In the genomic region with DNA sequence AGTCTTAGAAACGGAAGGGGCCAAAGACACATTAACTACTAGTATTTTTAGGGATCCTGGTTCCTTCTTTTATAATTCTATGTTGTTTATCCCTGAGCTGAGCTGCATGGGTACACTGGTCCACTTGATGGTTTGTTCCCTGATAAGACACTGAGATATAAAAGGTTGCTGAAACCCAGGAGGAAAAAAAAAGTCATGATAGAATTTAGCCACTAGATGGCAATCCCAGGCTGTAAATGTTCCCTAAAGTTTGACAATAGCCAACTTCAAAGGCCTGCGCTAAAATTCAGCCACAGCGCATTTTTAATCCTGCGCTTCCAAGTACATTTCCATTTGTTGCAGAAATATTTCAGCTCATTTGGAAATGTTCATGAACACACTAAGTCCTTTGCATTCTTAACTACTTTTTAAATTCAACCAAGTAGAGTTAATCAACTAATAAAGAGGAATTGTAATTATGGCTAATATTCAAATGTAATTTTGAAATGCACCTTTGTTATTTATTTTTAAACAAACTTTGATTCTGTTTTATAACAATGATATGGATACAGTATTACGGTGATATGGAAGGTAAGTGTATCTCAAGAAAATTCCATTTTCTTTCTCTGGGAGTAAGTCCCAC, we compare ENCODE assay signal across 8 cellular contexts.
DNase-seq lines count a peak whose midpoint lies in the region; ATAC-seq, FAIRE-seq and TF ChIP-seq lines count a peak whose summit lies in the region.

No MANE protein-coding gene starts in this region.

- peak; percentile 61 to 63 for TF ChIP-seq RAD21 in A549 (conservative IDR thresholded peaks at IDR 0.05 in 1 of 2, IDR thresholded peaks at IDR 0.05 in 1 of 2)

- H3K4me3 Mint-ChIP-seq in activated CD4-positive, alpha-beta memory T cell treated with anti-CD3 and anti-CD28 coated beads, Interleukin-2, amount 10 ng/mL, durations not matched to agents 7 days and 5 days = no peak overlapping the region

- TF ChIP-seq POLR2A in A549 (IDR thresholded peaks at IDR 0.05; ENCODE audit: low read length) = no peak

- ATAC-seq in A549 = peak; percentile 51 to 66; a peak in 3 of 6 replicates

- POLR2A ChIA-PET in A549 (lab: Yijun Ruan, JAX) = no interaction called here
- POLR2A ChIA-PET in activated CD4-positive, alpha-beta memory T cell treated with anti-CD3 and anti-CD28 coated beads, Interleukin-2, amount 10 ng/mL, durations not matched to agents 7 days and 5 days (lab: Charles Lee) = no interaction called here

- FAIRE-seq in A549 (lab: Jason Lieb, UNC) = no peak

- H3K9me3 Mint-ChIP-seq in activated CD4-positive, alpha-beta memory T cell treated with anti-CD3 and anti-CD28 coated beads, Interleukin-2, amount 10 ng/mL, durations not matched to agents 7 days and 5 days = no peaks in the 10 kb centered on the region

- H4K20me1 ChIP-seq in SU-DHL-6 (ENCODE audit: low read depth, low read length) = no peaks in the 10 kb centered on the region

- CTCF ChIA-PET in A549 (lab: Yijun Ruan, JAX) = interaction anchor here (0.6 to 2.0 kb wide), 16 partner anchors 9 to 721 kb away, joined by 3 to 9 read pairs (median 6); no protein-coding TSS in a partner anchor
- CTCF ChIA-PET in activated CD4-positive, alpha-beta memory T cell treated with anti-CD3 and anti-CD28 coated beads, Interleukin-2, amount 10 ng/mL, durations not matched to agents 7 days and 5 days (lab: Charles Lee) = interaction anchor here (1.0 to 1.5 kb wide), 2 partner anchors 605 to 727 kb away, joined by 3 to 4 read pairs; no protein-coding TSS in a partner anchor

- H3K27ac Mint-ChIP-seq in activated CD4-positive, alpha-beta memory T cell treated with anti-CD3 and anti-CD28 coated beads, Interleukin-2, amount 10 ng/mL, durations not matched to agents 7 days and 5 days = no peak overlapping the region

- no peaks in the 10 kb centered on the region for H3K4me1 ChIP-seq in A549

- TF ChIP-seq EP300 in A549 (IDR thresholded peaks at IDR 0.05) = no peak

- peak; percentile 60 for TF ChIP-seq CTCF in A549 (IDR thresholded peaks at IDR 0.05)
- peak; percentile 59 for TF ChIP-seq CTCF in GM12872 (IDR thresholded peaks at IDR 0.05; ENCODE audit: insufficient read depth, low read depth, low read length)
- peak; percentile 44 for TF ChIP-seq CTCF in SU-DHL-6 (IDR thresholded peaks at IDR 0.05; ENCODE audit: insufficient read depth, low read length, poor library complexity, severe bottlenecking)

- H3K36me3 ChIP-seq in SU-DHL-6 (ENCODE audit: low read length) = no peaks in the 10 kb centered on the region

- 37% methylated on average over 5 of the region's 5 CpGs for WGBS in A549 (ENCODE audit: missing lambda C conversion rate)

- H3K9me3 ChIP-seq in A549 = no peaks in the 10 kb centered on the region
- H3K9me3 ChIP-seq in SU-DHL-6 (ENCODE audit: insufficient read depth, low read length) = no peaks in the 10 kb centered on the region

- H3K36me3 Mint-ChIP-seq in activated CD4-positive, alpha-beta memory T cell treated with anti-CD3 and anti-CD28 coated beads, Interleukin-2, amount 10 ng/mL, durations not matched to agents 7 days and 5 days (ENCODE audit: low read depth) = no peaks in the 10 kb centered on the region

- H3K4me1 Mint-ChIP-seq in activated CD4-positive, alpha-beta memory T cell treated with anti-CD3 and anti-CD28 coated beads, Interleukin-2, amount 10 ng/mL, durations not matched to agents 7 days and 5 days = no peaks in the 10 kb centered on the region

- no peaks in the 10 kb centered on the region for H3F3A ChIP-seq in SU-DHL-6 (ENCODE audit: insufficient read depth)

- H3K4me2 ChIP-seq in A549 (no peak overlapping the region), SU-DHL-6 (ENCODE audit: low read depth, low read length, poor library complexity, severe bottlenecking) (no peak overlapping the region)

- no peak overlapping the region for H3K9ac ChIP-seq in SU-DHL-6 (ENCODE audit: low read length)

- H3K27ac ChIP-seq in A549 (no peak overlapping the region), SU-DHL-6 (ENCODE audit: low read depth, low read length) (no peak overlapping the region)

- H3K4me3 ChIP-seq in A549 (no peak overlapping the region), SU-DHL-6 (ENCODE audit: insufficient read depth, low read length, poor library complexity, severe bottlenecking) (no peak overlapping the region)

- DNase-seq in A549 (ENCODE audit: low read depth in 1 of 2, low spot score in 1 of 2) (peak; percentile 12 to 34), LHCN-M2 (ENCODE audit: low read depth) (peak; percentile 68), germinal center (ENCODE audit: low spot score) (peak; percentile 42), retina (peak; percentile 74), NCI-H187 treated with DMSO at 0.1 percent for 48 hours (lab: John Stamatoyannopoulos, UW) (no peak)
- DNase-seq in activated CD4-positive, alpha-beta memory T cell treated with anti-CD3 and anti-CD28 coated beads, Interleukin-2, amount 10 ng/mL, durations not matched to agents 7 days and 5 days = no peak

- no peaks in the 10 kb centered on the region for H3K27me3 Mint-ChIP-seq in activated CD4-positive, alpha-beta memory T cell treated with anti-CD3 and anti-CD28 coated beads, Interleukin-2, amount 10 ng/mL, durations not matched to agents 7 days and 5 days

- no peaks in the 10 kb centered on the region for H3K79me2 ChIP-seq in SU-DHL-6 (ENCODE audit: insufficient read depth, low read length)

- no peak overlapping the region for H2AFZ ChIP-seq in SU-DHL-6 (ENCODE audit: low read depth, low read length, severe bottlenecking)

- no peaks in the 10 kb centered on the region for H3K9me2 ChIP-seq in SU-DHL-6 (replicated peaks; ENCODE audit: insufficient read depth, low read length)

- H3K27me3 ChIP-seq in SU-DHL-6 (ENCODE audit: low read length) = no peaks in the 10 kb centered on the region

TF ChIP-seq in A549, 52 proteins besides CTCF, POLR2A, EP300 and RAD21:
- TF ChIP-seq, protein P1, sequence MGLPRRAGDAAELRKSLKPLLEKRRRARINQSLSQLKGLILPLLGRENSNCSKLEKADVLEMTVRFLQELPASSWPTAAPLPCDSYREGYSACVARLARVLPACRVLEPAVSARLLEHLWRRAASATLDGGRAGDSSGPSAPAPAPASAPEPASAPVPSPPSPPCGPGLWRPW (IDR thresholded peaks at IDR 0.05) = no peak
- peak; percentile 35; the same call in 2 of the 3 replicates for TF ChIP-seq SMC3 (IDR thresholded peaks at IDR 0.05)

Comparison
In these comparisons a context has a peak if more than half of its experiments do, and no peak if none do; other contexts are left out.
1. DNase-seq: peak in A549 (2 of 2), LHCN-M2 (single experiment), germinal center (single experiment) and retina (single experiment); none in NCI-H187 treated with DMSO at 0.1 percent for 48 hours (single experiment) and activated CD4-positive, alpha-beta memory T cell treated with anti-CD3 and anti-CD28 coated beads, Interleukin-2, amount 10 ng/mL, durations not matched to agents 7 days and 5 days (single experiment).
2. Peak in every context shown above with its lines, with median percentiles within 50 percentile points of each other: CTCF ChIP-seq.